20 cellular contexts compared by ENCODE assay signal in genomic region chr3:117404153-117404552, GRCh38.
A peak's percentile ranks its signal among the peaks of the same experiment; 100 is the strongest.
DNase-seq lines count a peak whose midpoint lies in the region; ATAC-seq, FAIRE-seq and TF ChIP-seq lines count a peak whose summit lies in the region.
"Had no signal": no experiment of that assay in that cellular context is flagged by ENCODE, and none has a peak within 500 bp of the region (broad histone marks: within the 10 kb centered on the region; RNA-seq: fewer than 3 reads in every experiment).

No MANE protein-coding gene starts in this region.

- no peak for FAIRE-seq in bronchial epithelial cell (lab: Jason Lieb, UNC)
- FAIRE-seq in frontal cortex (lab: Jason Lieb, UNC) = peak; percentile 15
- FAIRE-seq: D721Med, HTR-8/SVneo, RCC 7860 had no signal

- H3K4me1 ChIP-seq in SK-N-SH (ENCODE audit: control insufficient read depth in 1 of 2, insufficient read depth in 2 of 2, low read depth in 1 of 2, low read length in 1 of 2) (peaks cover 0 to 27% of the 10 kb centered on the region in 2 experiments; a peak in 2 of 4 replicates), thyroid gland (no peaks in the 10 kb centered on the region)

- no peak for DNase-seq in SK-N-SH
- peak; percentile 80 for DNase-seq in bronchial epithelial cell (ENCODE audit: low read depth)
- no peak for DNase-seq in frontal cortex (ENCODE audit: low spot score in 2 of 2)
- no peak for DNase-seq in progenitor cell of endocrine pancreas (ENCODE audit: low spot score, unreplicated experiment)
- no peak for DNase-seq in thyroid gland
- no peak for DNase-seq in osteocyte (ENCODE audit: extremely low spot score, unreplicated experiment)
- DNase-seq: H9, NCI-H1694 treated with DMSO at 0.1 percent for 48 hours, NCI-H2081 treated with DMSO at 0.1 percent for 48 hours, NCI-H2171 treated with DMSO at 0.1 percent for 48 hours, NCI-H524 treated with DMSO at 0.1 percent for 48 hours, NCI-H82, Right ventricle myocardium superior, SW 1271 had no signal

- H3K9me3 Mint-ChIP-seq in progenitor cell of endocrine pancreas (ENCODE audit: low read depth) = peaks cover 1% of the 10 kb centered on the region
- H3K9me3 Mint-ChIP-seq in osteocyte (ENCODE audit: unreplicated experiment) = no peaks in the 10 kb centered on the region
- H3K9me3 Mint-ChIP-seq: H9 had no signal

- H3K36me3 Mint-ChIP-seq in progenitor cell of endocrine pancreas (ENCODE audit: insufficient read depth) (peaks cover 1% of the 10 kb centered on the region), osteocyte (ENCODE audit: unreplicated experiment) (no peaks in the 10 kb centered on the region)

- no peak overlapping the region for H3K4me3 ChIP-seq in SK-N-SH (ENCODE audit: low read depth in 2 of 2, low read length in 1 of 2)
- no peak overlapping the region for H3K4me3 ChIP-seq in bronchial epithelial cell (ENCODE audit: low read depth, low read length)
- H3K4me3 ChIP-seq in thyroid gland (replicated peaks in 1 of 3) = no peak overlapping the region

- H2AFZ ChIP-seq in SK-N-SH (ENCODE audit: low read depth) = no peak overlapping the region

- no peaks in the 10 kb centered on the region for H3K79me2 ChIP-seq in SK-N-SH (ENCODE audit: insufficient read depth)

- intact Hi-C loops in thyroid gland (cut with DNase I) = no loop called here

- H3K4me2 ChIP-seq in SK-N-SH = no peak overlapping the region

- no peaks in the 10 kb centered on the region for H4K20me1 ChIP-seq in SK-N-SH (ENCODE audit: insufficient read depth)

- no peaks in the 10 kb centered on the region for H3K9me2 ChIP-seq in SK-N-SH

- TF ChIP-seq EP300 in SK-N-SH (IDR thresholded peaks at IDR 0.05; ENCODE audit: borderline replicate concordance in 1 of 2, low read depth in 1 of 2, low read length in 1 of 2) = no peak

- H3K9me3 ChIP-seq in SK-N-SH = no peaks in the 10 kb centered on the region
- no peaks in the 10 kb centered on the region for H3K9me3 ChIP-seq in thyroid gland

- no peak overlapping the region; a peak in 1 of 4 replicates for H3K27ac ChIP-seq in SK-N-SH (ENCODE audit: low read depth in 2 of 2, low read length in 1 of 2)
- no peak overlapping the region for H3K27ac ChIP-seq in thyroid gland
- H3K27ac ChIP-seq: C4-2B had no signal

- H3K27me3 Mint-ChIP-seq in progenitor cell of endocrine pancreas (no peaks in the 10 kb centered on the region), osteocyte (ENCODE audit: unreplicated experiment) (peaks cover 4% of the 10 kb centered on the region)

- TF ChIP-seq RAD21 in SK-N-SH (IDR thresholded peaks at IDR 0.05; ENCODE audit: low read length) = no peak

- no peak overlapping the region for H3K9ac ChIP-seq in SK-N-SH

- CTCF ChIA-PET in SK-N-SH (lab: Yijun Ruan, JAX) = no interaction called here

- no peaks in the 10 kb centered on the region for H3K36me3 ChIP-seq in SK-N-SH (replicated peaks in 1 of 2; ENCODE audit: control insufficient read depth in 1 of 2, insufficient read depth in 2 of 2, low read length in 1 of 2)
- no peaks in the 10 kb centered on the region for H3K36me3 ChIP-seq in bronchial epithelial cell (ENCODE audit: control insufficient read depth, insufficient read depth, low read length)
- H3K36me3 ChIP-seq in thyroid gland = no peaks in the 10 kb centered on the region

- H3K4me3 Mint-ChIP-seq in progenitor cell of endocrine pancreas (ENCODE audit: low read depth) (no peak overlapping the region), osteocyte (ENCODE audit: unreplicated experiment) (no peak overlapping the region)
- H3K4me3 Mint-ChIP-seq: H9, IgD-negative memory B cell had no signal

- TF ChIP-seq CTCF in SK-N-SH (IDR thresholded peaks at IDR 0.05) (no peak), bronchial epithelial cell (IDR thresholded peaks at IDR 0.05; ENCODE audit: insufficient read depth, low read length, severe bottlenecking) (no peak), progenitor cell of endocrine pancreas (IDR thresholded peaks at IDR 0.05; ENCODE audit: unreplicated experiment) (no peak), thyroid gland (IDR thresholded peaks at IDR 0.05) (no peak), osteocyte (IDR thresholded peaks at IDR 0.05) (no peak)

- no peaks in the 10 kb centered on the region for H3F3A ChIP-seq in SK-N-SH (replicated peaks; ENCODE audit: insufficient read depth)

- POLR2A ChIA-PET in SK-N-SH (lab: Yijun Ruan, JAX) = no interaction called here

- no peak overlapping the region for H3K27ac Mint-ChIP-seq in progenitor cell of endocrine pancreas
- no peak overlapping the region for H3K27ac Mint-ChIP-seq in osteocyte (ENCODE audit: unreplicated experiment)
- H3K27ac Mint-ChIP-seq: IgD-negative memory B cell had no signal

- H3K4me1 Mint-ChIP-seq in progenitor cell of endocrine pancreas (ENCODE audit: low read depth) (peaks cover 51% of the 10 kb centered on the region), osteocyte (ENCODE audit: unreplicated experiment) (peaks cover 18% of the 10 kb centered on the region)
- H3K4me1 Mint-ChIP-seq: IgD-negative memory B cell had no signal

- TF ChIP-seq POLR2A in thyroid gland (IDR thresholded peaks at IDR 0.05) = no peak

- ATAC-seq in SK-N-SH treated with all-trans-retinoic acid at 6 μM for 48 hours = no peak

- no peaks in the 10 kb centered on the region for H3K27me3 ChIP-seq in SK-N-SH (ENCODE audit: insufficient read depth)
- no peaks in the 10 kb centered on the region for H3K27me3 ChIP-seq in bronchial epithelial cell (ENCODE audit: control insufficient read depth, insufficient read depth, low read length)
- H3K27me3 ChIP-seq in thyroid gland = no peaks in the 10 kb centered on the region

TF ChIP-seq in SK-N-SH treated with all-trans-retinoic acid at 6 μM for 48 hours, 23 proteins besides CTCF, POLR2A, EP300 and RAD21:
- TF ChIP-seq ISL1 (CRISPR knock-in tag; IDR thresholded peaks at IDR 0.05) (peak; percentile 6; the same call in 1 of the 2 replicates), ESRRG (CRISPR knock-in tag; IDR thresholded peaks at IDR 0.05) (no peak)

TF ChIP-seq in SK-N-SH, 30 proteins besides CTCF, POLR2A, EP300 and RAD21:
- TF ChIP-seq RFX5 (IDR thresholded peaks at IDR 0.05; ENCODE audit: low read length) (no peak), GATA2 (CRISPR knock-in tag; IDR thresholded peaks at IDR 0.05) (no peak), MXI1 (IDR thresholded peaks at IDR 0.05; ENCODE audit: low read depth, low read length) (no peak), SIN3A (IDR thresholded peaks at IDR 0.05; ENCODE audit: borderline replicate concordance, low read depth, low read length) (no peak), FOSL2 (IDR thresholded peaks at IDR 0.05; ENCODE audit: borderline replicate concordance, low read depth) (no peak), ELF1 (IDR thresholded peaks at IDR 0.05) (no peak), YY1 (IDR thresholded peaks at IDR 0.05; ENCODE audit: low read depth) (no peak), NFIC (IDR thresholded peaks at IDR 0.05; ENCODE audit: borderline replicate concordance) (no peak), FOXM1 (IDR thresholded peaks at IDR 0.05; ENCODE audit: low read depth) (no peak), IRF3 (IDR thresholded peaks at IDR 0.05; ENCODE audit: low read depth, low read length) (no peak), ZBTB33 (IDR thresholded peaks at IDR 0.05; ENCODE audit: borderline replicate concordance, low read depth) (no peak)
